30 cellular contexts compared by ENCODE assay signal in genomic region chr4:38117614-38118013, GRCh38.
"Had no signal": no experiment of that assay in that cellular context is flagged by ENCODE, and none has a peak within 500 bp of the region (broad histone marks: within the 10 kb centered on the region; RNA-seq: fewer than 3 reads in every experiment).

No MANE protein-coding gene starts in this region.

- H3K9me3 ChIP-seq: breast epithelium, esophagus squamous epithelium, stomach, thyroid gland had no signal

- H3K4me1 ChIP-seq: breast epithelium had no signal

- H3K4me3 Mint-ChIP-seq: activated CD4-positive, alpha-beta memory T cell treated with anti-CD3 and anti-CD28 coated beads, Interleukin-2, amount 10 ng/mL, durations not matched to agents 7 days and 5 days; activated CD4-positive, alpha-beta T cell treated with anti-CD3 and anti-CD28 coated beads, Interleukin-2, amount 10 ng/mL, durations not matched to agents 7 days and 5 days; activated naive CD4-positive, alpha-beta T cell treated with anti-CD3 and anti-CD28 coated beads, Interleukin-2, amount 50 U/mL, for 24 hours; activated naive CD8-positive, alpha-beta T cell treated with anti-CD3 and anti-CD28 coated beads, Interleukin-2, amount 50 U/mL, for 24 hours; activated T-cell treated with anti-CD3 and anti-CD28 coated beads, Interleukin-2, amount 50 U/mL, for 24 hours; naive thymus-derived CD4-positive, alpha-beta T cell; neural progenitor cell; stimulated activated naive B cell treated with anti-CD40 and anti-IgM and Interleukin-4, amounts not matched to agents 10 μg/mL and 1 μg/mL and 100 μg/mL, for 72 hours had no signal

- ATAC-seq: activated naive CD8-positive, alpha-beta T cell treated with anti-CD3 and anti-CD28 coated beads, Interleukin-2, amount 50 U/mL, for 24 hours; left ventricle myocardium superior; naive thymus-derived CD4-positive, alpha-beta T cell; sciatic nerve; stimulated activated naive B cell treated with anti-CD40 and anti-IgM and Interleukin-4, amounts not matched to agents 10 μg/mL and 1 μg/mL and 100 μg/mL, for 72 hours had no signal

- H3K4me1 Mint-ChIP-seq: activated naive CD4-positive, alpha-beta T cell treated with anti-CD3 and anti-CD28 coated beads, Interleukin-2, amount 50 U/mL, for 24 hours; activated naive CD8-positive, alpha-beta T cell treated with anti-CD3 and anti-CD28 coated beads, Interleukin-2, amount 50 U/mL, for 24 hours; stimulated activated naive B cell treated with anti-CD40 and anti-IgM and Interleukin-4, amounts not matched to agents 10 μg/mL and 1 μg/mL and 100 μg/mL, for 72 hours had no signal

- H3K9me3 Mint-ChIP-seq: activated CD4-positive, alpha-beta memory T cell treated with anti-CD3 and anti-CD28 coated beads, Interleukin-2, amount 10 ng/mL, durations not matched to agents 7 days and 5 days; activated CD4-positive, alpha-beta T cell treated with anti-CD3 and anti-CD28 coated beads, Interleukin-2, amount 10 ng/mL, durations not matched to agents 7 days and 5 days; activated naive CD4-positive, alpha-beta T cell treated with anti-CD3 and anti-CD28 coated beads, Interleukin-2, amount 50 U/mL, for 24 hours; activated naive CD8-positive, alpha-beta T cell treated with anti-CD3 and anti-CD28 coated beads, Interleukin-2, amount 50 U/mL, for 24 hours; activated T-cell treated with anti-CD3 and anti-CD28 coated beads, Interleukin-2, amount 50 U/mL, for 24 hours; naive thymus-derived CD4-positive, alpha-beta T cell; neural progenitor cell; stimulated activated naive B cell treated with anti-CD40 and anti-IgM and Interleukin-4, amounts not matched to agents 10 μg/mL and 1 μg/mL and 100 μg/mL, for 72 hours had no signal

- H3K27ac ChIP-seq: breast epithelium, epithelial cell of prostate, neural progenitor cell, skin epidermis, thyroid gland had no signal

- H3K27me3 ChIP-seq: breast epithelium, esophagus squamous epithelium, neural progenitor cell, stomach, thyroid gland had no signal

- H3K27ac Mint-ChIP-seq: activated CD4-positive, alpha-beta memory T cell treated with anti-CD3 and anti-CD28 coated beads, Interleukin-2, amount 10 ng/mL, durations not matched to agents 7 days and 5 days; activated CD4-positive, alpha-beta T cell treated with anti-CD3 and anti-CD28 coated beads, Interleukin-2, amount 10 ng/mL, durations not matched to agents 7 days and 5 days; activated naive CD4-positive, alpha-beta T cell treated with anti-CD3 and anti-CD28 coated beads, Interleukin-2, amount 50 U/mL, for 24 hours; activated naive CD8-positive, alpha-beta T cell treated with anti-CD3 and anti-CD28 coated beads, Interleukin-2, amount 50 U/mL, for 24 hours; naive thymus-derived CD4-positive, alpha-beta T cell; neural progenitor cell; stimulated activated naive B cell treated with anti-CD40 and anti-IgM and Interleukin-4, amounts not matched to agents 10 μg/mL and 1 μg/mL and 100 μg/mL, for 72 hours had no signal

- H3K4me3 ChIP-seq: breast epithelium, esophagus squamous epithelium, neural progenitor cell, skin epidermis, stomach, thyroid gland had no signal

- H3K27me3 Mint-ChIP-seq: activated CD4-positive, alpha-beta memory T cell treated with anti-CD3 and anti-CD28 coated beads, Interleukin-2, amount 10 ng/mL, durations not matched to agents 7 days and 5 days; activated CD4-positive, alpha-beta T cell treated with anti-CD3 and anti-CD28 coated beads, Interleukin-2, amount 10 ng/mL, durations not matched to agents 7 days and 5 days; activated naive CD4-positive, alpha-beta T cell treated with anti-CD3 and anti-CD28 coated beads, Interleukin-2, amount 50 U/mL, for 24 hours; activated naive CD8-positive, alpha-beta T cell treated with anti-CD3 and anti-CD28 coated beads, Interleukin-2, amount 50 U/mL, for 24 hours; activated T-cell treated with anti-CD3 and anti-CD28 coated beads, Interleukin-2, amount 50 U/mL, for 24 hours; naive thymus-derived CD4-positive, alpha-beta T cell; stimulated activated naive B cell treated with anti-CD40 and anti-IgM and Interleukin-4, amounts not matched to agents 10 μg/mL and 1 μg/mL and 100 μg/mL, for 72 hours had no signal

- DNase-seq: activated CD4-positive, alpha-beta memory T cell treated with anti-CD3 and anti-CD28 coated beads, Interleukin-2, amount 10 ng/mL, durations not matched to agents 7 days and 5 days; activated CD4-positive, alpha-beta T cell treated with anti-CD3 and anti-CD28 coated beads, Interleukin-2, amount 10 ng/mL, durations not matched to agents 7 days and 5 days; activated CD4-positive, CD25-positive, alpha-beta regulatory T cell treated with anti-CD3 and anti-CD28 coated beads, Interleukin-2, amount 50 U/mL, for 72 hours; activated CD8-positive, alpha-beta memory T cell treated with anti-CD3 and anti-CD28 coated beads, Interleukin-2, amount 50 U/mL, for 48 hours; activated gamma-delta T cell; activated naive CD8-positive, alpha-beta T cell treated with anti-CD3 and anti-CD28 coated beads, Interleukin-2, amount 50 U/mL, for 24 hours; activated T-cell treated with anti-CD3 and anti-CD28 coated beads, Interleukin-2, amount 50 U/mL, for 24 hours; amygdala; central memory CD4-positive, alpha-beta T cell; effector CD8-positive, alpha-beta T cell; esophagus squamous epithelium; foreskin melanocyte; left ventricle myocardium superior; mammary epithelial cell; midbrain; naive thymus-derived CD4-positive, alpha-beta T cell; posterior cingulate gyrus; stimulated activated CD4-positive, alpha-beta T cell treated with anti-CD3 and anti-CD28 coated beads, Interleukin-1b, Interleukin-23, amount 100 ng/mL, for 48 hours; stimulated activated CD4-positive, alpha-beta T cell treated with anti-CD3 and anti-CD28 coated beads, Interleukin-4, amount 100 ng/mL, for 4 hours; stimulated activated CD8-positive, alpha-beta memory T cell treated with anti-CD3 and anti-CD28 coated beads, Interleukin-4, amount 100 ng/mL, for 48 hours; stimulated activated naive B cell treated with anti-CD40 and anti-IgM and Interleukin-4, amounts not matched to agents 10 μg/mL and 1 μg/mL and 100 μg/mL, for 72 hours; stomach; T-helper 2 cell; thyroid gland had no signal

- H3K36me3 ChIP-seq: breast epithelium, neural progenitor cell had no signal
